Comparison of ENCODE assay signal across 8 cellular contexts in genomic region chr2:181123798-181124217, GRCh38.
DNase-seq lines count a peak whose midpoint lies in the region; ATAC-seq lines count a peak whose summit lies in the region.

No MANE protein-coding gene starts in this region.

- H3K4me1 Mint-ChIP-seq in activated naive CD8-positive, alpha-beta T cell treated with anti-CD3 and anti-CD28 coated beads, Interleukin-2, amount 10 ng/mL, durations not matched to agents 7 days and 5 days = peaks cover 49% of the 10 kb centered on the region
- peaks cover 45% of the 10 kb centered on the region for H3K4me1 Mint-ChIP-seq in stimulated activated effector memory CD8-positive, alpha-beta T cell treated with anti-CD3 and anti-CD28 coated beads, Interleukin-12 subunit alpha, Interleukin-12 subunit beta, amount 100 ng/mL, for 72 hours

- POLR2A ChIA-PET in activated naive CD8-positive, alpha-beta T cell treated with anti-CD3 and anti-CD28 coated beads, Interleukin-2, amount 10 ng/mL, durations not matched to agents 7 days and 5 days (lab: Charles Lee) = interaction anchor here (0.5 to 5.0 kb wide), 11 partner anchors 16 to 335 kb away, joined by 3 to 64 read pairs (median 4); partner anchors contain the start of gene ITGA4

- no peaks in the 10 kb centered on the region for H3K4me1 ChIP-seq in aorta (ENCODE audit: control insufficient read depth in 1 of 2, insufficient read depth in 2 of 2, low read length in 2 of 2)

- peak overlapping the region; percentile 84 for H3K4me3 Mint-ChIP-seq in activated naive CD8-positive, alpha-beta T cell treated with anti-CD3 and anti-CD28 coated beads, Interleukin-2, amount 10 ng/mL, durations not matched to agents 7 days and 5 days
- H3K4me3 Mint-ChIP-seq in stimulated activated effector memory CD8-positive, alpha-beta T cell treated with anti-CD3 and anti-CD28 coated beads, Interleukin-12 subunit alpha, Interleukin-12 subunit beta, amount 100 ng/mL, for 72 hours = peak overlapping the region; percentile 62

- H3K36me3 Mint-ChIP-seq in activated naive CD8-positive, alpha-beta T cell treated with anti-CD3 and anti-CD28 coated beads, Interleukin-2, amount 10 ng/mL, durations not matched to agents 7 days and 5 days = peaks cover 29% of the 10 kb centered on the region
- H3K36me3 Mint-ChIP-seq in stimulated activated effector memory CD8-positive, alpha-beta T cell treated with anti-CD3 and anti-CD28 coated beads, Interleukin-12 subunit alpha, Interleukin-12 subunit beta, amount 100 ng/mL, for 72 hours = no peaks in the 10 kb centered on the region

- H3K27me3 ChIP-seq in aorta (ENCODE audit: control insufficient read depth in 1 of 2, insufficient read depth in 2 of 2, low read length in 1 of 2) = no peaks in the 10 kb centered on the region

- H3K9me3 ChIP-seq in aorta (ENCODE audit: control insufficient read depth, low read length) = no peaks in the 10 kb centered on the region

- WGBS in aorta, 2 donors = 69 to 76% methylated on average over 2 of the region's 2 CpGs

- H3K36me3 ChIP-seq in aorta (ENCODE audit: control insufficient read depth in 1 of 2, insufficient read depth in 2 of 2, low read length in 1 of 2) = no peaks in the 10 kb centered on the region

- peaks cover 10% of the 10 kb centered on the region for H3K9me3 Mint-ChIP-seq in activated naive CD8-positive, alpha-beta T cell treated with anti-CD3 and anti-CD28 coated beads, Interleukin-2, amount 10 ng/mL, durations not matched to agents 7 days and 5 days
- H3K9me3 Mint-ChIP-seq in stimulated activated effector memory CD8-positive, alpha-beta T cell treated with anti-CD3 and anti-CD28 coated beads, Interleukin-12 subunit alpha, Interleukin-12 subunit beta, amount 100 ng/mL, for 72 hours = no peaks in the 10 kb centered on the region

- H3K27ac ChIP-seq in aorta (ENCODE audit: low read depth in 1 of 2, low read length in 2 of 2) = no peak overlapping the region

- intact Hi-C loops in aorta (cut with DNase I) = no loop called here

- H3K27ac Mint-ChIP-seq in activated naive CD8-positive, alpha-beta T cell treated with anti-CD3 and anti-CD28 coated beads, Interleukin-2, amount 10 ng/mL, durations not matched to agents 7 days and 5 days = peak overlapping the region; percentile 90
- H3K27ac Mint-ChIP-seq in stimulated activated effector memory CD8-positive, alpha-beta T cell treated with anti-CD3 and anti-CD28 coated beads, Interleukin-12 subunit alpha, Interleukin-12 subunit beta, amount 100 ng/mL, for 72 hours = peak overlapping the region; percentile 82

- DNase-seq in NOMO-1 treated with dmso at 0.1 percent for 144 hours (lab: John Stamatoyannopoulos, UW; ENCODE audit: unreplicated experiment) = peak; percentile 43
- DNase-seq in activated naive CD8-positive, alpha-beta T cell treated with anti-CD3 and anti-CD28 coated beads, Interleukin-2, amount 10 ng/mL, durations not matched to agents 7 days and 5 days = no peak
- DNase-seq in stimulated activated effector memory CD8-positive, alpha-beta T cell treated with anti-CD3 and anti-CD28 coated beads, Interleukin-12 subunit alpha, Interleukin-12 subunit beta, amount 100 ng/mL, for 72 hours (ENCODE audit: low spot score in 2 of 2) = peak; percentile 28 to 77
- no peak for DNase-seq in aorta
- no peak for DNase-seq in NCI-H2107 (lab: John Stamatoyannopoulos, UW)
- DNase-seq in NCI-H82 treated with DMSO at 0.1 percent for 48 hours (lab: John Stamatoyannopoulos, UW; ENCODE audit: unreplicated experiment) = no peak

- peak; percentile 91 for ATAC-seq in GM18870 (IDR thresholded peaks at IDR 0.05; ENCODE audit: unreplicated experiment)
- peak; percentile 88 for ATAC-seq in HG02759 (IDR thresholded peaks at IDR 0.05; ENCODE audit: unreplicated experiment)
- ATAC-seq in activated naive CD8-positive, alpha-beta T cell treated with anti-CD3 and anti-CD28 coated beads, Interleukin-2, amount 10 ng/mL, durations not matched to agents 7 days and 5 days (ENCODE audit: low read depth) = peak; percentile 95
- ATAC-seq in stimulated activated effector memory CD8-positive, alpha-beta T cell treated with anti-CD3 and anti-CD28 coated beads, Interleukin-12 subunit alpha, Interleukin-12 subunit beta, amount 100 ng/mL, for 72 hours = peak; percentile 97
- ATAC-seq in aorta (ENCODE audit: low FRiP score) = no peak

- H3K4me3 ChIP-seq in aorta (ENCODE audit: low read length in 2 of 2) = no peak overlapping the region

- no peaks in the 10 kb centered on the region for H3K27me3 Mint-ChIP-seq in activated naive CD8-positive, alpha-beta T cell treated with anti-CD3 and anti-CD28 coated beads, Interleukin-2, amount 10 ng/mL, durations not matched to agents 7 days and 5 days

Comparison
In these comparisons a context has a peak if more than half of its experiments do, and no peak if none do; other contexts are left out.
1. DNase-seq: peak in NOMO-1 treated with dmso at 0.1 percent for 144 hours (single experiment) and stimulated activated effector memory CD8-positive, alpha-beta T cell treated with anti-CD3 and anti-CD28 coated beads, Interleukin-12 subunit alpha, Interleukin-12 subunit beta, amount 100 ng/mL, for 72 hours (2 of 2); none in activated naive CD8-positive, alpha-beta T cell treated with anti-CD3 and anti-CD28 coated beads, Interleukin-2, amount 10 ng/mL, durations not matched to agents 7 days and 5 days (single experiment), aorta (0 of 2), NCI-H2107 (single experiment) and NCI-H82 treated with DMSO at 0.1 percent for 48 hours (single experiment).